ENCODE assay signal across 8 cellular contexts in the genomic region with DNA sequence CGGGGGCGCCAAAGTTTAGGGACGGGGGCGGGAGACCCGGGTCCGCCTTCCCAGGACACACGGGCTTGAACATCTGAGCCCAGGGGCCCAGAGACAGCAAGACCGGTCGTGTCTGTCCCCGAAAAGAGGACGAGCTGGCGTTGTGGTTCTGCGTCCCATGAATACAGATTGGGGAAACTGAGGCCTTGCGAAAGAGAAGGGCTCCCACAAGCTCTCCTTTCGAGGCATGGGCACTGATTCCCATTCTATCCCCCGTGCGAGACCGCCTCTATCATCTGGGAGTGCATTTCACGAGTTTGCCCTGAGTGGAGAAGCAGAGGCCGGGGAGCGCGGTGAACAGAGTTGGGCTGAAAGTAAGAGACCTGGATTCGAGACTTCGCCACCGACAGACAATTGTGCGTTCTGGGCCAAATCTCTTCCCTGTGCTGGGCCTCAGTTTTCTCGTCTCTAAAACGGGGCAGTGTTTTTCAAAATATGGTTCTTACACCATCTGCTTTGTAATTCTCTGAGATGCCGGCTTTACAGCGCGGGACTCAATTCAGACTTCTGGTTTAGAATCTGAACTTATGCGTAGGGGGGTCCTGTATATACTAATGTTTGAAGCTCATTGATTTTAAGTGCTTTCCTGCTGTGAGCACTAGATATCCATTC. TPM values are rescaled to one million over a fixed set of nuclear protein-coding genes. Genes with fewer than 3 reads are reported as not detected.
DNase-seq lines count a peak whose midpoint lies in the region; ATAC-seq and TF ChIP-seq lines count a peak whose summit lies in the region.

No MANE protein-coding gene starts in this region.

- peaks cover 7% of the 10 kb centered on the region for H3K36me3 Mint-ChIP-seq in activated naive CD8-positive, alpha-beta T cell treated with anti-CD3 and anti-CD28 coated beads for 36 hours

- H3K27ac Mint-ChIP-seq in activated naive CD8-positive, alpha-beta T cell treated with anti-CD3 and anti-CD28 coated beads for 36 hours, result peak overlapping the region; percentile 95

- H3K4me3 ChIP-seq in HUES48 (ENCODE audit: low read depth, low read length) (peak overlapping the region; percentile 97), hepatocyte (peak overlapping the region; percentile 56), skeletal muscle satellite cell (ENCODE audit: low read length) (peak overlapping the region; percentile 98)

- H3K4me1 Mint-ChIP-seq in activated naive CD8-positive, alpha-beta T cell treated with anti-CD3 and anti-CD28 coated beads for 36 hours, result peaks cover 26% of the 10 kb centered on the region

- H3K9me3 Mint-ChIP-seq in activated naive CD8-positive, alpha-beta T cell treated with anti-CD3 and anti-CD28 coated beads for 36 hours, result peaks cover 5% of the 10 kb centered on the region

- DNase-seq in activated CD4-positive, CD25-positive, alpha-beta regulatory T cell (lab: John Stamatoyannopoulos, UW), result no peak
- no peak for DNase-seq in activated naive CD8-positive, alpha-beta T cell treated with anti-CD3 and anti-CD28 coated beads for 36 hours
- DNase-seq in hepatocyte (ENCODE audit: low spot score), result peak; percentile 43
- no peak for DNase-seq in GM10248 (ENCODE audit: extremely low spot score)
- DNase-seq in hepatic stellate cell (ENCODE audit: low spot score), result no peak

- POLR2A ChIA-PET in GM10248 (lab: Yijun Ruan, JAX), result interaction anchor here (0.5 to 0.7 kb wide), 3 partner anchors 14 to 495 kb away, joined by 3 to 7 read pairs (median 3); no protein-coding TSS in a partner anchor

- H3K4me1 ChIP-seq in HUES48 (ENCODE audit: control insufficient read depth, insufficient read depth, low read length) (peaks cover 7% of the 10 kb centered on the region; the same call in 1 of the 2 replicates), hepatocyte (ENCODE audit: insufficient read depth) (peaks cover 9% of the 10 kb centered on the region), skeletal muscle satellite cell (ENCODE audit: control insufficient read depth, insufficient read depth, low read length) (peaks cover 24% of the 10 kb centered on the region)

- H3K4me3 Mint-ChIP-seq in activated naive CD8-positive, alpha-beta T cell treated with anti-CD3 and anti-CD28 coated beads for 36 hours, result peak overlapping the region; percentile 99

- peak; percentile 28 to 31 for ATAC-seq in activated CD4-positive, CD25-positive, alpha-beta regulatory T cell treated with anti-CD3 and anti-CD28 coated beads, Interleukin-2, amount 50 U/mL, for 24 hours

- peaks cover 22% of the 10 kb centered on the region for H3K27me3 ChIP-seq in HUES48 (ENCODE audit: control insufficient read depth, insufficient read depth, low read length)
- H3K27me3 ChIP-seq in hepatocyte, result peaks cover 8% of the 10 kb centered on the region
- no peaks in the 10 kb centered on the region for H3K27me3 ChIP-seq in skeletal muscle satellite cell (ENCODE audit: control insufficient read depth, insufficient read depth, low read length)

- H3K9me2 ChIP-seq in hepatocyte (replicated peaks; ENCODE audit: insufficient read depth), result no peaks in the 10 kb centered on the region

- H3K27ac ChIP-seq in HUES48 (ENCODE audit: low read depth, low read length) (peak overlapping the region; percentile 26), hepatocyte (peak overlapping the region; percentile 87)

- H3K79me2 ChIP-seq in hepatocyte, result peaks cover 52% of the 10 kb centered on the region

- no peaks in the 10 kb centered on the region for H4K20me1 ChIP-seq in hepatocyte (ENCODE audit: insufficient read depth, poor library complexity, severe bottlenecking)

- WGBS in hepatocyte (ENCODE audit: low lambda C conversion rate, missing lambda C conversion rate), result 4% methylated on average over 25 of the region's 32 CpGs

- H3K4me2 ChIP-seq in hepatocyte (peak overlapping the region; percentile 95), skeletal muscle satellite cell (ENCODE audit: low read length) (peak overlapping the region; percentile 78)

- H2AFZ ChIP-seq in hepatocyte, result peak overlapping the region; percentile 67

- H3K9me3 ChIP-seq in HUES48 (ENCODE audit: control insufficient read depth, insufficient read depth, low read length) (no peaks in the 10 kb centered on the region), hepatocyte (ENCODE audit: low read depth) (no peaks in the 10 kb centered on the region), skeletal muscle satellite cell (replicated peaks; ENCODE audit: low read length) (no peaks in the 10 kb centered on the region)

- TF ChIP-seq CTCF in hepatocyte (IDR thresholded peaks at IDR 0.05; ENCODE audit: poor library complexity) (no peak), GM10248 (IDR thresholded peaks at IDR 0.05; ENCODE audit: control extremely low read depth, extremely low read depth, low read depth, missing control alignments) (no peak)

- no peaks in the 10 kb centered on the region for H3K27me3 Mint-ChIP-seq in activated naive CD8-positive, alpha-beta T cell treated with anti-CD3 and anti-CD28 coated beads for 36 hours

- H3K36me3 ChIP-seq in HUES48 (ENCODE audit: control insufficient read depth, insufficient read depth, low read length) (peaks cover 5% of the 10 kb centered on the region), hepatocyte (replicated peaks; ENCODE audit: insufficient read depth, low read depth) (no peaks in the 10 kb centered on the region), skeletal muscle satellite cell (ENCODE audit: insufficient read depth, low read length) (peaks cover 9% of the 10 kb centered on the region)

- H3K9ac ChIP-seq in HUES48 (ENCODE audit: low read depth, low read length) (peak overlapping the region; percentile 35), skeletal muscle satellite cell (ENCODE audit: low read depth, low read length) (peak overlapping the region; percentile 93)

- CTCF ChIA-PET in GM10248 (lab: Yijun Ruan, JAX), result interaction anchor here (1.1 to 2.2 kb wide), 7 partner anchors 14 to 112 kb away, joined by 3 to 7 read pairs (median 4); a partner anchor contains a TSS

RNA-seq across cellular contexts. Expression of a gene that starts 0.5 kb away (rescaled TPM):
- 10 to 100 TPM; 20.5 to 21.3 TPM for total RNA-seq in activated naive CD8-positive, alpha-beta T cell treated with anti-CD3 and anti-CD28 coated beads for 36 hours
- 48.0 and 49.3 TPM in 2 replicates for total RNA-seq in hepatocyte
- polyA plus RNA-seq in hepatocyte, result 43.2 and 46.5 TPM in 2 replicates
- 23.6 and 28.0 TPM in 2 replicates for total RNA-seq in skeletal muscle satellite cell (2012; rRNA removed)

RNA-seq across cellular contexts. Expression of a gene that starts 20.1 kb away (rescaled TPM):
- not detected for total RNA-seq in activated naive CD8-positive, alpha-beta T cell treated with anti-CD3 and anti-CD28 coated beads for 36 hours
- 0.04 and 0.10 TPM in 2 replicates for total RNA-seq in hepatocyte
- 0.33 and 0.52 TPM in 2 replicates for polyA plus RNA-seq in hepatocyte
- total RNA-seq in skeletal muscle satellite cell (2012; rRNA removed), result 0.25 TPM in 1 of 2 replicates, not detected in the other

RNA-seq across cellular contexts. Expression of a gene that starts 37.7 kb away (rescaled TPM):
- under 1 TPM; 0.23 to 0.44 TPM for total RNA-seq in activated naive CD8-positive, alpha-beta T cell treated with anti-CD3 and anti-CD28 coated beads for 36 hours
- 3.4 and 3.5 TPM in 2 replicates for total RNA-seq in hepatocyte
- 5.6 and 6.1 TPM in 2 replicates for polyA plus RNA-seq in hepatocyte
- total RNA-seq in skeletal muscle satellite cell (2012; rRNA removed), result 0.22 and 0.51 TPM in 2 replicates

RNA-seq across cellular contexts. Expression of a gene that starts 51.6 kb away (rescaled TPM):
- 10 to 100 TPM; 28.9 to 30.1 TPM for total RNA-seq in activated naive CD8-positive, alpha-beta T cell treated with anti-CD3 and anti-CD28 coated beads for 36 hours
- 33.0 and 45.9 TPM in 2 replicates for total RNA-seq in hepatocyte
- polyA plus RNA-seq in hepatocyte, result 49.9 and 52.6 TPM in 2 replicates
- total RNA-seq in skeletal muscle satellite cell (2012; rRNA removed), result 8.9 and 16.8 TPM in 2 replicates

RNA-seq across cellular contexts. Expression of a gene that starts 53.1 kb away (rescaled TPM):
- 1 to 10 TPM; 6.4 to 7.8 TPM for total RNA-seq in activated naive CD8-positive, alpha-beta T cell treated with anti-CD3 and anti-CD28 coated beads for 36 hours
- total RNA-seq in hepatocyte, result 130 and 156 TPM in 2 replicates
- polyA plus RNA-seq in hepatocyte, result 240 and 307 TPM in 2 replicates
- total RNA-seq in skeletal muscle satellite cell (2012; rRNA removed), result 128 and 200 TPM in 2 replicates
